In the genomic region with DNA sequence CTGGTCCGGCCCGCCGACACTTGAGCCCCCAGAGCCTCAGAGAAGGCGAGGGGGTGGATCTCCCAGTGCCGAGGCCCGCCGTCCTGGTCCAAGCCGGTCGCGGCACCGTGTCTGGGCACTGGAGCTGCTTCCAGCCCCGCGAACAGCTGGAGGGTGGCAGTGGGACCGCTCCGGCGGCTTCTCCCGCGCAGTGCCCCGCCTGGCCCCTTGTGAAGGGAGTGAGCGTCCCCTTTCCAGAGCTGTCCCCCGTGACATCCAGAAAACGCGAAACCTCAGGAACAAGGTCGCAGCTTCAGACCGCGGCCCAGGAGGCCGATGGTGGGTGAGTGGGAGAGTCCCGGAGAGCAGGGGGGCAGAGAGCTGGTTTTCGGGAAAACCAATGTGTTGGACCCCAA, we compare ENCODE assay signal across 9 cellular contexts. TPM values are rescaled to one million over a fixed set of nuclear protein-coding genes. Genes with fewer than 3 reads are reported as not detected.
DNase-seq lines count a peak whose midpoint lies in the region; ATAC-seq and TF ChIP-seq lines count a peak whose summit lies in the region.
"Had no signal": no experiment of that assay in that cellular context is flagged by ENCODE, and none has a peak within 500 bp of the region (broad histone marks: within the 10 kb centered on the region; RNA-seq: fewer than 3 reads in every experiment).

No MANE protein-coding gene starts in this region.

- peaks cover 35% of the 10 kb centered on the region for H3K4me1 Mint-ChIP-seq in activated B cell treated with CpG ODN at 0.5 μM for 24 hours

- H3K4me3 Mint-ChIP-seq in activated B cell treated with CpG ODN at 0.5 μM for 24 hours, result peak overlapping the region; percentile 81

- no peak overlapping the region for H3K27ac Mint-ChIP-seq in activated B cell treated with CpG ODN at 0.5 μM for 24 hours

- no peaks in the 10 kb centered on the region for H3K36me3 Mint-ChIP-seq in activated B cell treated with CpG ODN at 0.5 μM for 24 hours (ENCODE audit: low read depth)

- peaks cover 99% of the 10 kb centered on the region for H3K27me3 ChIP-seq in A673 (replicated peaks; ENCODE audit: insufficient read depth, low read depth, low read length, poor library complexity)
- peaks cover 100% of the 10 kb centered on the region in 2 donors for H3K27me3 ChIP-seq in left lung
- peaks cover 99% of the 10 kb centered on the region for H3K27me3 ChIP-seq in upper lobe of right lung

- no peak for TF ChIP-seq CTCF in A673 (conservative IDR thresholded peaks at IDR 0.05; ENCODE audit: low read depth, low read length)
- no peak for TF ChIP-seq CTCF in activated B cell treated with CpG ODN at 0.5 μM for 24 hours (IDR thresholded peaks at IDR 0.05)
- no peak for TF ChIP-seq CTCF in left lung (IDR thresholded peaks at IDR 0.05)
- no peak for TF ChIP-seq CTCF in upper lobe of right lung (IDR thresholded peaks at IDR 0.05)

- H3K9me3 ChIP-seq in A673 (ENCODE audit: low read depth, low read length, poor library complexity, severe bottlenecking) (no peaks in the 10 kb centered on the region), left lung (no peaks in the 10 kb centered on the region), upper lobe of right lung (no peaks in the 10 kb centered on the region)
- H3K9me3 ChIP-seq: adrenal gland had no signal

- H3K4me1 ChIP-seq in A673 (ENCODE audit: insufficient read depth, low read length, poor library complexity, severe bottlenecking), result peaks cover 26% of the 10 kb centered on the region
- peaks cover 13 to 47% of the 10 kb centered on the region in 2 donors for H3K4me1 ChIP-seq in left lung
- H3K4me1 ChIP-seq in upper lobe of right lung, result peaks cover 46% of the 10 kb centered on the region

- H3K4me3 ChIP-seq in A673 (ENCODE audit: low read depth, low read length, poor library complexity, severe bottlenecking) (peak overlapping the region; percentile 46), left lung (peak overlapping the region; percentile 17 to 23), upper lobe of right lung (peak overlapping the region; percentile 45)

- peaks cover 64% of the 10 kb centered on the region for H3K27me3 Mint-ChIP-seq in activated B cell treated with CpG ODN at 0.5 μM for 24 hours

- H3K36me3 ChIP-seq in A673 (ENCODE audit: insufficient read depth, low read length, poor library complexity, severe bottlenecking), result no peaks in the 10 kb centered on the region
- H3K36me3 ChIP-seq in left lung, result no peaks in the 10 kb centered on the region
- no peaks in the 10 kb centered on the region for H3K36me3 ChIP-seq in upper lobe of right lung
- H3K36me3 ChIP-seq: adrenal gland had no signal

- H3K9me3 Mint-ChIP-seq in activated B cell treated with CpG ODN at 0.5 μM for 24 hours, result no peaks in the 10 kb centered on the region

- peak; percentile 1 for ATAC-seq in GM19467 (IDR thresholded peaks at IDR 0.05; ENCODE audit: unreplicated experiment)
- ATAC-seq in activated B cell treated with CpG ODN at 0.5 μM for 24 hours (ENCODE audit: low read depth), result no peak
- ATAC-seq in left lung, result peak; percentile 10
- ATAC-seq in upper lobe of right lung, result no peak
- no peak for ATAC-seq in HG03442 (IDR thresholded peaks at IDR 0.05; ENCODE audit: unreplicated experiment)

- H3K27ac ChIP-seq in A673 (ENCODE audit: low read depth, low read length, poor library complexity, severe bottlenecking) (no peak overlapping the region), left lung (no peak overlapping the region), upper lobe of right lung (no peak overlapping the region)
- H3K27ac ChIP-seq: adrenal gland had no signal

- intact Hi-C loops in A673 (cut with micrococcal nuclease; ENCODE audit: unreplicated experiment), result no loop called here
- intact Hi-C loops in activated B cell treated with CpG ODN at 0.5 μM for 24 hours (cut with micrococcal nuclease), result loop anchor here (2.0 to 5.0 kb wide), 4 partner anchors 154 to 769 kb away; partner anchors contain the start of genes CYP26B1, EGR4, RAB11FIP5 and SFXN5
- intact Hi-C loops in left lung (cut with DNase I), result no loop called here
- intact Hi-C loops in upper lobe of right lung (cut with DNase I), result no loop called here

- CTCF ChIA-PET in A673 (lab: Charles Lee), result interaction anchor here (0.9 kb wide), 1 partner anchor 30 kb away, joined by 3 read pairs; no protein-coding TSS in a partner anchor
- CTCF ChIA-PET in activated B cell treated with CpG ODN at 0.5 μM for 24 hours (lab: Charles Lee), result interaction anchor here (1.3 kb wide), 1 partner anchor 24 kb away, joined by 4 read pairs; no protein-coding TSS in a partner anchor

- POLR2A ChIA-PET in A673 (lab: Charles Lee; ENCODE audit: low non-redundant PET), result no interaction called here
- POLR2A ChIA-PET in activated B cell treated with CpG ODN at 0.5 μM for 24 hours (lab: Charles Lee), result interaction anchor here (1.8 kb wide), 1 partner anchor 317 kb away, joined by 5 read pairs; the partner anchor contains the start of genes CCT7 and PRADC1

- BruUV-seq in A673 (replicated peaks; lab: Mats Ljungman, UMichigan), result no TSS peak

- DNase-seq in A673 (ENCODE audit: low spot score), result peak; percentile 18
- DNase-seq in activated B cell treated with CpG ODN at 0.5 μM for 24 hours, result peak; percentile 30
- peak in 1 of 2 donors; percentile 77 for DNase-seq in left lung
- no peak for DNase-seq in upper lobe of right lung
- DNase-seq in C1 segment of cervical spinal cord (lab: John Stamatoyannopoulos, UW), result no peak
- no peak for DNase-seq in pons (ENCODE audit: low spot score)

RNA-seq across cellular contexts. Expression of gene EMX1, which starts 0.6 kb away (rescaled TPM):
- total RNA-seq in A673 (2021), result not detected in 2 replicates
- 0.22 TPM in 1 of 2 replicates, not detected in the other for total RNA-seq in activated B cell treated with CpG ODN at 0.5 μM for 24 hours
- total RNA-seq in left lung, result not detected
- total RNA-seq in upper lobe of right lung, result not detected

RNA-seq across cellular contexts. Expression of gene SPR, which starts 29.5 kb away (rescaled TPM):
- total RNA-seq in A673 (2021) (22.6 and 25.6 TPM in 2 replicates), activated B cell treated with CpG ODN at 0.5 μM for 24 hours (0.29 and 0.31 TPM in 2 replicates), left lung (10 to 100 TPM; 38.1 to 41.9 TPM), upper lobe of right lung (44.1 TPM)

Comparison
In these comparisons a context has a peak if more than half of its experiments do, and no peak if none do; other contexts are left out.
1. DNase-seq: peak in A673 (single experiment) and activated B cell treated with CpG ODN at 0.5 μM for 24 hours (single experiment); none in upper lobe of right lung (single experiment), C1 segment of cervical spinal cord (0 of 14) and pons (single experiment).
2. ATAC-seq: peak in GM19467 (single experiment) and left lung (single experiment); none in activated B cell treated with CpG ODN at 0.5 μM for 24 hours (single experiment), upper lobe of right lung (single experiment) and HG03442 (single experiment).
3. RNA of gene SPR, which starts 29.5 kb away (total RNA-seq): 44.1 TPM in upper lobe of right lung (single experiment), 38.1 to 41.9 TPM in left lung and 22.6 to 25.6 TPM in A673; 0.29 to 0.31 TPM in activated B cell treated with CpG ODN at 0.5 μM for 24 hours; every median in the first group is over 10 times any median in the second.
4. Peak in every context shown above with its lines, with median percentiles within 50 percentile points of each other: H3K4me3 ChIP-seq.